In genomic region chr10:87863102-87863943, GRCh38 we compare ENCODE assay signal across 8 cellular contexts. TPM values are rescaled to one million over a fixed set of nuclear protein-coding genes. Genes with fewer than 3 reads are reported as not detected.
DNase-seq lines count a peak whose midpoint lies in the region; ATAC-seq and TF ChIP-seq lines count a peak whose summit lies in the region.

A gene with protein sequence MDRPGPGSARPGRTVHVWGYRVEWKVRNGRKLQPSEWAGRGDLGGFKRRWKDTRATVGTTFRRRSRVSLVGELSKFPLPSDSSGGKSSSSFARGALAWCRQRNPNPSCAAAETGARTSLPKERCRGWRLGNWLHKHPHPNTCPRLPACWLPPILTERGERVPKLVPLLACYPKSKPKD (minus strand): TSS chr10:87863533. CDS start chr10:87862487, 1,046 bp downstream.
Gene PTEN (plus strand): TSS chr10:87863625. CDS start chr10:87864470, 845 bp downstream.

- H3K9me3 ChIP-seq in BE2C: no peaks in the 10 kb centered on the region
- no peaks in the 10 kb centered on the region for H3K9me3 ChIP-seq in lung (ENCODE audit: control insufficient read depth in 2 of 2, insufficient read depth in 1 of 2, low read length in 1 of 2)

- peak; percentile 93 for DNase-seq in BE2C
- DNase-seq in GM19240 (ENCODE audit: insufficient read length, low spot score): peak; percentile 10
- peak; percentile 95 for DNase-seq in NCI-H82 (lab: John Stamatoyannopoulos, UW)
- DNase-seq in activated CD8-positive, alpha-beta T cell treated with anti-CD3 and anti-CD28 coated beads, Interleukin-2, amount 10 ng/mL, durations not matched to agents 7 days and 5 days: peak; percentile 85
- peak; percentile 94 for DNase-seq in ecto neural progenitor cell (ENCODE audit: low spot score)
- peak; percentile 91 for DNase-seq in lung (ENCODE audit: low spot score)
- peak; percentile 75 to 81 for DNase-seq in stimulated activated CD4-positive, alpha-beta T cell treated with anti-CD3 and anti-CD28 coated beads, Interleukin-4, amount 100 ng/mL, for 48 hours (ENCODE audit: low read depth in 2 of 2)

- H3K27me3 ChIP-seq in BE2C: no peaks in the 10 kb centered on the region
- no peaks in the 10 kb centered on the region for H3K27me3 ChIP-seq in lung (ENCODE audit: control insufficient read depth, insufficient read depth)

- CTCF ChIA-PET in activated CD8-positive, alpha-beta T cell treated with anti-CD3 and anti-CD28 coated beads, Interleukin-2, amount 10 ng/mL, durations not matched to agents 7 days and 5 days (lab: Charles Lee): interaction anchor here (0.7 to 6.0 kb wide), 8 partner anchors 13 to 720 kb away, joined by 3 to 82 read pairs (median 14); partner anchors contain the start of genes ATAD1 and RNLS

- peak within 1 kb of the TSS; percentile 94 for H3K27ac Mint-ChIP-seq in activated CD8-positive, alpha-beta T cell treated with anti-CD3 and anti-CD28 coated beads, Interleukin-2, amount 10 ng/mL, durations not matched to agents 7 days and 5 days

- H3K4me1 ChIP-seq in BE2C: peaks cover 6% of the 10 kb centered on the region; the same call in 1 of the 2 replicates
- peaks cover 0 to 3% of the 10 kb centered on the region in 2 donors for H3K4me1 ChIP-seq in lung (ENCODE audit: control insufficient read depth in 2 of 2, insufficient read depth in 2 of 2, low read length in 2 of 2)

- no peaks in the 10 kb centered on the region for H3K9me3 Mint-ChIP-seq in activated CD8-positive, alpha-beta T cell treated with anti-CD3 and anti-CD28 coated beads, Interleukin-2, amount 10 ng/mL, durations not matched to agents 7 days and 5 days (ENCODE audit: insufficient read depth)

- H3K27ac ChIP-seq in lung (ENCODE audit: low read depth in 1 of 2, low read length in 1 of 2): peak within 1 kb of the TSS; percentile 92 to 100

- H3K4me3 ChIP-seq in BE2C (ENCODE audit: low read depth, low read length): peak within 1 kb of the TSS; percentile 99
- peak within 1 kb of the TSS; percentile 71 for H3K4me3 ChIP-seq in lung

- H3K36me3 ChIP-seq in BE2C (peaks cover 3% of the 10 kb centered on the region), lung (ENCODE audit: control insufficient read depth in 2 of 2, insufficient read depth in 2 of 2, low read length in 2 of 2) (no peaks in the 10 kb centered on the region)

- ATAC-seq in HG03521 (IDR thresholded peaks at IDR 0.05; ENCODE audit: unreplicated experiment) (peak; percentile 29), lung (ENCODE audit: insufficient read depth, low FRiP score) (peak; percentile 68)
- peak; percentile 62 for ATAC-seq in activated CD8-positive, alpha-beta T cell treated with anti-CD3 and anti-CD28 coated beads, Interleukin-2, amount 10 ng/mL, durations not matched to agents 7 days and 5 days

- H3K4me3 Mint-ChIP-seq in activated CD8-positive, alpha-beta T cell treated with anti-CD3 and anti-CD28 coated beads, Interleukin-2, amount 10 ng/mL, durations not matched to agents 7 days and 5 days: peak within 1 kb of the TSS; percentile 98

- TF ChIP-seq CTCF in BE2C (IDR thresholded peaks at IDR 0.05; ENCODE audit: low read depth, low read length) (no peak), lung (IDR thresholded peaks at IDR 0.05; ENCODE audit: control extremely low read depth, extremely low read depth) (no peak)

- POLR2A ChIA-PET in activated CD8-positive, alpha-beta T cell treated with anti-CD3 and anti-CD28 coated beads, Interleukin-2, amount 10 ng/mL, durations not matched to agents 7 days and 5 days (lab: Charles Lee): interaction anchor here (0.6 to 3.3 kb wide), 17 partner anchors 9 to 1016 kb away, joined by 3 to 40 read pairs (median 4); partner anchors contain the start of genes ATAD1, MINPP1, RNLS and STAMBPL1

- 0 to 1% methylated on average over 57 to 88 of the region's 88 CpGs for WGBS in lung, 2 donors

- H3K27me3 Mint-ChIP-seq in activated CD8-positive, alpha-beta T cell treated with anti-CD3 and anti-CD28 coated beads, Interleukin-2, amount 10 ng/mL, durations not matched to agents 7 days and 5 days (ENCODE audit: low read depth): peaks cover 3% of the 10 kb centered on the region

- H3K4me1 Mint-ChIP-seq in activated CD8-positive, alpha-beta T cell treated with anti-CD3 and anti-CD28 coated beads, Interleukin-2, amount 10 ng/mL, durations not matched to agents 7 days and 5 days (ENCODE audit: low read depth): peaks cover 32% of the 10 kb centered on the region

- peaks cover 37% of the 10 kb centered on the region for H3K36me3 Mint-ChIP-seq in activated CD8-positive, alpha-beta T cell treated with anti-CD3 and anti-CD28 coated beads, Interleukin-2, amount 10 ng/mL, durations not matched to agents 7 days and 5 days (ENCODE audit: low read depth)

RNA-seq across cellular contexts. Expression of the first gene that starts in this region (rescaled TPM):
- 1.0 TPM for polyA plus RNA-seq in BE2C (2012; ENCODE audit: insufficient read depth, insufficient read length, low read depth)
- under 1 TPM; 0.79 to 0.94 TPM for total RNA-seq in activated CD8-positive, alpha-beta T cell treated with anti-CD3 and anti-CD28 coated beads, Interleukin-2, amount 10 ng/mL, durations not matched to agents 7 days and 5 days
- total RNA-seq in lung: 1 to 10 TPM; 1.1 to 1.5 TPM
- under 1 TPM; 0.14 to 0.66 TPM for polyA plus RNA-seq in lung

RNA-seq across cellular contexts. Expression of gene PTEN, which starts in this region (rescaled TPM):
- 49.9 TPM for polyA plus RNA-seq in BE2C (2012; ENCODE audit: insufficient read depth, insufficient read length, low read depth)
- 10 to 100 TPM; 87.2 to 91.9 TPM for total RNA-seq in activated CD8-positive, alpha-beta T cell treated with anti-CD3 and anti-CD28 coated beads, Interleukin-2, amount 10 ng/mL, durations not matched to agents 7 days and 5 days
- total RNA-seq in lung: 100 to 1,000 TPM in 1 of 2 donors, 10 to 100 TPM in 1; 91.9 to 334 TPM
- polyA plus RNA-seq in lung: 10 to 100 TPM; 29.4 to 36.3 TPM

Comparison
In these comparisons a context has a peak if more than half of its experiments do, and no peak if none do; other contexts are left out.
1. Peak in every context shown above with its lines: DNase-seq, ATAC-seq, H3K4me3 ChIP-seq and H3K27ac ChIP-seq.
2. DNase-seq: peak in every context shown above with its lines; median percentile 95 in NCI-H82; 94 in ecto neural progenitor cell; 93 in BE2C; 91 in lung; 85 in activated CD8-positive, alpha-beta T cell treated with anti-CD3 and anti-CD28 coated beads, Interleukin-2, amount 10 ng/mL, durations not matched to agents 7 days and 5 days; 78 in stimulated activated CD4-positive, alpha-beta T cell treated with anti-CD3 and anti-CD28 coated beads, Interleukin-4, amount 100 ng/mL, for 48 hours; 10 in GM19240.